16 cellular contexts compared by ENCODE assay signal in the genomic region with DNA sequence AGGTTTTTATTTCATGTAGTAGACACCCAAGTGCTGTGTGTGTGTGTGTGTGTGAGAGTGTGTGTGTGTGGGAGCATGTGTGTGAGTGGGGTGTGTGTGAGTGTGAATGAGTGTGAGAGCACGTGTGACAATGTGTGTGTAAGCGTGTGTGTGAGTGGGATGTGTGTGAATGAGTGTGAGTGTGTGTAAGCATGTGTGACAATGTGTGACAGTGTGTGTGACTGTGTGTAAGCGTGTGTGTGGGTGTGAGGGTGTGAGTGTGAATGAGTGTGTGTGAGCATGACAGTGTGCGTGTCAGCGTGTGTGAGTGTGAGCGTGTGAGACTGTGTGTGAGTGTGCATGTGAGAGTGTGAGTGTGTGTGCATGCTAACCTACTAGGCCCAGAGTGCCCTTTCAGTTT. TPM values are rescaled to one million over a fixed set of nuclear protein-coding genes. Genes with fewer than 3 reads are reported as not detected.
"Had no signal": no experiment of that assay in that cellular context is flagged by ENCODE, and none has a peak within 500 bp of the region (broad histone marks: within the 10 kb centered on the region; RNA-seq: fewer than 3 reads in every experiment).

No MANE protein-coding gene starts in this region.

- H3K27ac ChIP-seq: ascending aorta, thoracic aorta, vagina had no signal

- DNase-seq: activated CD4-positive, alpha-beta T cell treated with anti-CD3 and anti-CD28 coated beads for 36 hours; activated naive CD4-positive, alpha-beta T cell; effector memory CD4-positive, alpha-beta T cell; immature natural killer cell; stimulated activated CD4-positive, alpha-beta T cell treated with anti-CD3 and anti-CD28 coated beads, Interleukin-4, amount 100 ng/mL, for 4 hours; stimulated activated naive CD8-positive, alpha-beta T cell treated with anti-CD3 and anti-CD28 coated beads, Interleukin-15, amount 100 ng/mL, for 72 hours; T-helper 9 cell had no signal

- H3K36me3 Mint-ChIP-seq: immature natural killer cell; natural killer cell treated with Interleukin-12 subunit alpha and Interleukin-12 subunit beta and Interleukin-15 and Interleukin-18, amount 100 ng/mL, for 72 hours had no signal

- H3K4me3 ChIP-seq: ascending aorta, skin epidermis, thoracic aorta, vagina had no signal

- H3K9me3 ChIP-seq: ascending aorta, thoracic aorta, vagina had no signal

- H3K36me3 ChIP-seq: ascending aorta, thoracic aorta, vagina had no signal

- H3K4me1 ChIP-seq: ascending aorta had no signal

- H3K4me3 Mint-ChIP-seq: activated CD4-positive, alpha-beta T cell treated with anti-CD3 and anti-CD28 coated beads for 36 hours; activated T-helper 1 cell treated with anti-CD3 and anti-CD28 coated beads, Interleukin-12 subunit alpha, Interleukin-12 subunit beta, Interleukin-2, Interleukin-4 antibody, amounts not matched to agents 30 ng/mL and 10 ng/mL and 1 ng/mL, durations not matched to agents 14 hours and 24 hours and 36 hours; central memory CD8-positive, alpha-beta T cell; immature natural killer cell; natural killer cell treated with Interleukin-12 subunit alpha and Interleukin-12 subunit beta and Interleukin-15 and Interleukin-18, amount 100 ng/mL, for 72 hours; stimulated activated naive CD8-positive, alpha-beta T cell treated with anti-CD3 and anti-CD28 coated beads, Interleukin-15, amount 100 ng/mL, for 72 hours had no signal

- H3K27me3 ChIP-seq: ascending aorta, vagina had no signal

- H3K9me3 Mint-ChIP-seq: activated T-helper 1 cell treated with anti-CD3 and anti-CD28 coated beads, Interleukin-12 subunit alpha, Interleukin-12 subunit beta, Interleukin-2, Interleukin-4 antibody, amounts not matched to agents 30 ng/mL and 10 ng/mL and 1 ng/mL, durations not matched to agents 14 hours and 24 hours and 36 hours; central memory CD8-positive, alpha-beta T cell had no signal

- ATAC-seq: activated CD4-positive, alpha-beta T cell treated with anti-CD3 and anti-CD28 coated beads for 36 hours; natural killer cell treated with Interleukin-12 subunit alpha and Interleukin-12 subunit beta and Interleukin-15 and Interleukin-18, amount 100 ng/mL, for 72 hours; stimulated activated naive CD8-positive, alpha-beta T cell treated with anti-CD3 and anti-CD28 coated beads, Interleukin-15, amount 100 ng/mL, for 72 hours had no signal

- H3K27ac Mint-ChIP-seq: activated CD4-positive, alpha-beta T cell treated with anti-CD3 and anti-CD28 coated beads for 36 hours; activated T-helper 1 cell treated with anti-CD3 and anti-CD28 coated beads, Interleukin-12 subunit alpha, Interleukin-12 subunit beta, Interleukin-2, Interleukin-4 antibody, amounts not matched to agents 30 ng/mL and 10 ng/mL and 1 ng/mL, durations not matched to agents 14 hours and 24 hours and 36 hours; immature natural killer cell; natural killer cell treated with Interleukin-12 subunit alpha and Interleukin-12 subunit beta and Interleukin-15 and Interleukin-18, amount 100 ng/mL, for 72 hours; stimulated activated naive CD8-positive, alpha-beta T cell treated with anti-CD3 and anti-CD28 coated beads, Interleukin-15, amount 100 ng/mL, for 72 hours had no signal

RNA-seq across cellular contexts. Expression of a gene that starts 15.3 kb away (rescaled TPM):
- total RNA-seq: activated T-helper 1 cell treated with anti-CD3 and anti-CD28 coated beads, Interleukin-12 subunit alpha, Interleukin-12 subunit beta, Interleukin-2, Interleukin-4 antibody, amounts not matched to agents 30 ng/mL and 10 ng/mL and 1 ng/mL, durations not matched to agents 14 hours and 24 hours and 36 hours; epithelial cell of proximal tubule; natural killer cell treated with Interleukin-12 subunit alpha and Interleukin-12 subunit beta and Interleukin-15 and Interleukin-18, amount 100 ng/mL, for 72 hours had no signal
- polyA plus RNA-seq: immature natural killer cell had no signal

RNA-seq across cellular contexts. Expression of a gene that starts 43.7 kb away (rescaled TPM):
- total RNA-seq: activated CD4-positive, alpha-beta T cell treated with anti-CD3 and anti-CD28 coated beads for 36 hours; activated T-helper 1 cell treated with anti-CD3 and anti-CD28 coated beads, Interleukin-12 subunit alpha, Interleukin-12 subunit beta, Interleukin-2, Interleukin-4 antibody, amounts not matched to agents 30 ng/mL and 10 ng/mL and 1 ng/mL, durations not matched to agents 14 hours and 24 hours and 36 hours; ascending aorta; epithelial cell of proximal tubule; natural killer cell treated with Interleukin-12 subunit alpha and Interleukin-12 subunit beta and Interleukin-15 and Interleukin-18, amount 100 ng/mL, for 72 hours; renal cortical epithelial cell; thoracic aorta; vagina had no signal
- polyA plus RNA-seq: immature natural killer cell had no signal
